ENCODE assay signal across 1 cellular context in the genomic region with DNA sequence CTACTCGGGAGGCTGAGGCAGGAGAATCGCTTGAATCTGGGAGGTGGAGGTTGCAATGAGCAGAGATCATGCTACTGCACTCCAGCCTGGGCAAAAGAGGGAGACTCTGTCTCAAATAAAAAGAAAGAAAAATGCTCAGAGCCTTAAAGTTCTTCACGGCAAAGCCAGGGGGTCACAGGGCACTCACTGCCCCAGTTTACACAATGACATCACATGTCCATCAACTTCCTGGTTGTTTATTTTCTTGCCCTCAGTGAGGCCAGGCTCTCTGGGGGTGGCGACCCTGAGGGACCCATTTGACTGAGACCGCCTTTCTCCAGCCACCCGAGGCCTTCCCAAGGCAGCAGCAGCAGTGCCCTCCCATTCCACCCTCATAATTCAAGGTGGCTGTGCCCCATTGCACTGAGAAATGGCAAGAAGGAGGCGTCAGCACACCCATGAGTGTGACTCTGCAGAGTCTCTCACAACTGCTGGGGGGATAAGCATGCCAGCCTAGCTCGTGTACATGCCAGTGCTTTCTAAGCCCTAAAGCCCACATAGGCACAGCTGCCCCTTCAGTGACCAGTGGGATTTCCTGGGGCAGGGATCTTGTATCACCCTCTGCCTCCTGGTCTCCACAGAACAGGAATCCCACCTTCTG.
TF ChIP-seq lines count a peak whose summit lies in the region.

No MANE protein-coding gene starts in this region.

TF ChIP-seq in HepG2, 621 proteins besides CTCF, POLR2A, EP300 and RAD21 (continued from another document):
- TF ChIP-seq ERF (CRISPR knock-in tag; IDR thresholded peaks at IDR 0.05) (no peak), TBX3 (IDR thresholded peaks at IDR 0.05; ENCODE audit: borderline replicate concordance) (no peak), SMC3 (IDR thresholded peaks at IDR 0.05; ENCODE audit: low read length) (no peak), REXO4 (CRISPR knock-in tag; IDR thresholded peaks at IDR 0.05; ENCODE audit: borderline replicate concordance) (no peak), RARG (CRISPR knock-in tag; IDR thresholded peaks at IDR 0.05; ENCODE audit: low read depth) (no peak), NCOR1 (IDR thresholded peaks at IDR 0.05; ENCODE audit: borderline replicate concordance, low read length) (0 out of 2 replicates have a peak, but pooled peaks have one; percentile 16), ZNF350 (CRISPR knock-in tag; IDR thresholded peaks at IDR 0.05; ENCODE audit: borderline replicate concordance, low read depth) (peak; percentile 52), ZNF253 (CRISPR knock-in tag; IDR thresholded peaks at IDR 0.05; ENCODE audit: borderline replicate concordance) (no peak), SOX5 (CRISPR knock-in tag; IDR thresholded peaks at IDR 0.05; ENCODE audit: borderline replicate concordance) (peak; percentile 8; the same call in 1 of the 2 replicates), TARDBP (CRISPR knock-in tag; IDR thresholded peaks at IDR 0.05) (no peak), PTBP1 (IDR thresholded peaks at IDR 0.05; ENCODE audit: low read depth, low read length, poor library complexity, severe bottlenecking) (no peak)
- TF ChIP-seq, protein P1, sequence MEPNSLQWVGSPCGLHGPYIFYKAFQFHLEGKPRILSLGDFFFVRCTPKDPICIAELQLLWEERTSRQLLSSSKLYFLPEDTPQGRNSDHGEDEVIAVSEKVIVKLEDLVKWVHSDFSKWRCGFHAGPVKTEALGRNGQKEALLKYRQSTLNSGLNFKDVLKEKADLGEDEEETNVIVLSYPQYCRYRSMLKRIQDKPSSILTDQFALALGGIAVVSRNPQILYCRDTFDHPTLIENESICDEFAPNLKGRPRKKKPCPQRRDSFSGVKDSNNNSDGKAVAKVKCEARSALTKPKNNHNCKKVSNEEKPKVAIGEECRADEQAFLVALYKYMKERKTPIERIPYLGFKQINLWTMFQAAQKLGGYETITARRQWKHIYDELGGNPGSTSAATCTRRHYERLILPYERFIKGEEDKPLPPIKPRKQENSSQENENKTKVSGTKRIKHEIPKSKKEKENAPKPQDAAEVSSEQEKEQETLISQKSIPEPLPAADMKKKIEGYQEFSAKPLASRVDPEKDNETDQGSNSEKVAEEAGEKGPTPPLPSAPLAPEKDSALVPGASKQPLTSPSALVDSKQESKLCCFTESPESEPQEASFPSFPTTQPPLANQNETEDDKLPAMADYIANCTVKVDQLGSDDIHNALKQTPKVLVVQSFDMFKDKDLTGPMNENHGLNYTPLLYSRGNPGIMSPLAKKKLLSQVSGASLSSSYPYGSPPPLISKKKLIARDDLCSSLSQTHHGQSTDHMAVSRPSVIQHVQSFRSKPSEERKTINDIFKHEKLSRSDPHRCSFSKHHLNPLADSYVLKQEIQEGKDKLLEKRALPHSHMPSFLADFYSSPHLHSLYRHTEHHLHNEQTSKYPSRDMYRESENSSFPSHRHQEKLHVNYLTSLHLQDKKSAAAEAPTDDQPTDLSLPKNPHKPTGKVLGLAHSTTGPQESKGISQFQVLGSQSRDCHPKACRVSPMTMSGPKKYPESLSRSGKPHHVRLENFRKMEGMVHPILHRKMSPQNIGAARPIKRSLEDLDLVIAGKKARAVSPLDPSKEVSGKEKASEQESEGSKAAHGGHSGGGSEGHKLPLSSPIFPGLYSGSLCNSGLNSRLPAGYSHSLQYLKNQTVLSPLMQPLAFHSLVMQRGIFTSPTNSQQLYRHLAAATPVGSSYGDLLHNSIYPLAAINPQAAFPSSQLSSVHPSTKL (CRISPR knock-in tag; IDR thresholded peaks at IDR 0.05) = peak; percentile 55; the same call in 1 of the 2 replicates
- TF ChIP-seq, protein P2, sequence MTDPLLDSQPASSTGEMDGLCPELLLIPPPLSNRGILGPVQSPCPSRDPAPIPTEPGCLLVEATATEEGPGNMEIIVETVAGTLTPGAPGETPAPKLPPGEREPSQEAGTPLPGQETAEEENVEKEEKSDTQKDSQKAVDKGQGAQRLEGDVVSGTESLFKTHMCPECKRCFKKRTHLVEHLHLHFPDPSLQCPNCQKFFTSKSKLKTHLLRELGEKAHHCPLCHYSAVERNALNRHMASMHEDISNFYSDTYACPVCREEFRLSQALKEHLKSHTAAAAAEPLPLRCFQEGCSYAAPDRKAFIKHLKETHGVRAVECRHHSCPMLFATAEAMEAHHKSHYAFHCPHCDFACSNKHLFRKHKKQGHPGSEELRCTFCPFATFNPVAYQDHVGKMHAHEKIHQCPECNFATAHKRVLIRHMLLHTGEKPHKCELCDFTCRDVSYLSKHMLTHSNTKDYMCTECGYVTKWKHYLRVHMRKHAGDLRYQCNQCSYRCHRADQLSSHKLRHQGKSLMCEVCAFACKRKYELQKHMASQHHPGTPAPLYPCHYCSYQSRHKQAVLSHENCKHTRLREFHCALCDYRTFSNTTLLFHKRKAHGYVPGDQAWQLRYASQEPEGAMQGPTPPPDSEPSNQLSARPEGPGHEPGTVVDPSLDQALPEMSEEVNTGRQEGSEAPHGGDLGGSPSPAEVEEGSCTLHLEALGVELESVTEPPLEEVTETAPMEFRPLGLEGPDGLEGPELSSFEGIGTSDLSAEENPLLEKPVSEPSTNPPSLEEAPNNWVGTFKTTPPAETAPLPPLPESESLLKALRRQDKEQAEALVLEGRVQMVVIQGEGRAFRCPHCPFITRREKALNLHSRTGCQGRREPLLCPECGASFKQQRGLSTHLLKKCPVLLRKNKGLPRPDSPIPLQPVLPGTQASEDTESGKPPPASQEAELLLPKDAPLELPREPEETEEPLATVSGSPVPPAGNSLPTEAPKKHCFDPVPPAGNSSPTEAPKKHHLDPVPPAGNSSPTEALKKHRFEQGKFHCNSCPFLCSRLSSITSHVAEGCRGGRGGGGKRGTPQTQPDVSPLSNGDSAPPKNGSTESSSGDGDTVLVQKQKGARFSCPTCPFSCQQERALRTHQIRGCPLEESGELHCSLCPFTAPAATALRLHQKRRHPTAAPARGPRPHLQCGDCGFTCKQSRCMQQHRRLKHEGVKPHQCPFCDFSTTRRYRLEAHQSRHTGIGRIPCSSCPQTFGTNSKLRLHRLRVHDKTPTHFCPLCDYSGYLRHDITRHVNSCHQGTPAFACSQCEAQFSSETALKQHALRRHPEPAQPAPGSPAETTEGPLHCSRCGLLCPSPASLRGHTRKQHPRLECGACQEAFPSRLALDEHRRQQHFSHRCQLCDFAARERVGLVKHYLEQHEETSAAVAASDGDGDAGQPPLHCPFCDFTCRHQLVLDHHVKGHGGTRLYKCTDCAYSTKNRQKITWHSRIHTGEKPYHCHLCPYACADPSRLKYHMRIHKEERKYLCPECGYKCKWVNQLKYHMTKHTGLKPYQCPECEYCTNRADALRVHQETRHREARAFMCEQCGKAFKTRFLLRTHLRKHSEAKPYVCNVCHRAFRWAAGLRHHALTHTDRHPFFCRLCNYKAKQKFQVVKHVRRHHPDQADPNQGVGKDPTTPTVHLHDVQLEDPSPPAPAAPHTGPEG (CRISPR knock-in tag; IDR thresholded peaks at IDR 0.05) = no peak; the same call in 1 of the 2 replicates
- TF ChIP-seq, protein P3, sequence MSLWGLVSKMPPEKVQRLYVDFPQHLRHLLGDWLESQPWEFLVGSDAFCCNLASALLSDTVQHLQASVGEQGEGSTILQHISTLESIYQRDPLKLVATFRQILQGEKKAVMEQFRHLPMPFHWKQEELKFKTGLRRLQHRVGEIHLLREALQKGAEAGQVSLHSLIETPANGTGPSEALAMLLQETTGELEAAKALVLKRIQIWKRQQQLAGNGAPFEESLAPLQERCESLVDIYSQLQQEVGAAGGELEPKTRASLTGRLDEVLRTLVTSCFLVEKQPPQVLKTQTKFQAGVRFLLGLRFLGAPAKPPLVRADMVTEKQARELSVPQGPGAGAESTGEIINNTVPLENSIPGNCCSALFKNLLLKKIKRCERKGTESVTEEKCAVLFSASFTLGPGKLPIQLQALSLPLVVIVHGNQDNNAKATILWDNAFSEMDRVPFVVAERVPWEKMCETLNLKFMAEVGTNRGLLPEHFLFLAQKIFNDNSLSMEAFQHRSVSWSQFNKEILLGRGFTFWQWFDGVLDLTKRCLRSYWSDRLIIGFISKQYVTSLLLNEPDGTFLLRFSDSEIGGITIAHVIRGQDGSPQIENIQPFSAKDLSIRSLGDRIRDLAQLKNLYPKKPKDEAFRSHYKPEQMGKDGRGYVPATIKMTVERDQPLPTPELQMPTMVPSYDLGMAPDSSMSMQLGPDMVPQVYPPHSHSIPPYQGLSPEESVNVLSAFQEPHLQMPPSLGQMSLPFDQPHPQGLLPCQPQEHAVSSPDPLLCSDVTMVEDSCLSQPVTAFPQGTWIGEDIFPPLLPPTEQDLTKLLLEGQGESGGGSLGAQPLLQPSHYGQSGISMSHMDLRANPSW (CRISPR knock-in tag; IDR thresholded peaks at IDR 0.05; ENCODE audit: borderline replicate concordance) = no peak
- TF ChIP-seq, protein P4, sequence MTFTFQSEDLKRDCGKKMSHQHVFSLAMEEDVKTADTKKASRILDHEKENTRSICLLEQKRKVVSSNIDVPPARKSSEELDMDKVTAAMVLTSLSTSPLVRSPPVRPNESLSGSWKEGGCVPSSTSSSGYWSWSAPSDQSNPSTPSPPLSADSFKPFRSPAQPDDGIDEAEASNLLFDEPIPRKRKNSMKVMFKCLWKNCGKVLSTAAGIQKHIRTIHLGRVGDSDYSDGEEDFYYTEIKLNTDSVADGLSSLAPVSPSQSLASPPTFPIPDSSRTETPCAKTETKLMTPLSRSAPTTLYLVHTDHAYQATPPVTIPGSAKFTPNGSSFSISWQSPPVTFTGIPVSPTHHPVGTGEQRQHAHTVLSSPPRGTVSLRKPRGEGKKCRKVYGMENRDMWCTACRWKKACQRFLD (CRISPR knock-in tag; IDR thresholded peaks at IDR 0.05; ENCODE audit: borderline replicate concordance) = no peak
- TF ChIP-seq, protein P5, sequence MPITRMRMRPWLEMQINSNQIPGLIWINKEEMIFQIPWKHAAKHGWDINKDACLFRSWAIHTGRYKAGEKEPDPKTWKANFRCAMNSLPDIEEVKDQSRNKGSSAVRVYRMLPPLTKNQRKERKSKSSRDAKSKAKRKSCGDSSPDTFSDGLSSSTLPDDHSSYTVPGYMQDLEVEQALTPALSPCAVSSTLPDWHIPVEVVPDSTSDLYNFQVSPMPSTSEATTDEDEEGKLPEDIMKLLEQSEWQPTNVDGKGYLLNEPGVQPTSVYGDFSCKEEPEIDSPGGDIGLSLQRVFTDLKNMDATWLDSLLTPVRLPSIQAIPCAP (CRISPR knock-in tag; IDR thresholded peaks at IDR 0.05; ENCODE audit: low read depth) = no peak
- TF ChIP-seq, protein P6, sequence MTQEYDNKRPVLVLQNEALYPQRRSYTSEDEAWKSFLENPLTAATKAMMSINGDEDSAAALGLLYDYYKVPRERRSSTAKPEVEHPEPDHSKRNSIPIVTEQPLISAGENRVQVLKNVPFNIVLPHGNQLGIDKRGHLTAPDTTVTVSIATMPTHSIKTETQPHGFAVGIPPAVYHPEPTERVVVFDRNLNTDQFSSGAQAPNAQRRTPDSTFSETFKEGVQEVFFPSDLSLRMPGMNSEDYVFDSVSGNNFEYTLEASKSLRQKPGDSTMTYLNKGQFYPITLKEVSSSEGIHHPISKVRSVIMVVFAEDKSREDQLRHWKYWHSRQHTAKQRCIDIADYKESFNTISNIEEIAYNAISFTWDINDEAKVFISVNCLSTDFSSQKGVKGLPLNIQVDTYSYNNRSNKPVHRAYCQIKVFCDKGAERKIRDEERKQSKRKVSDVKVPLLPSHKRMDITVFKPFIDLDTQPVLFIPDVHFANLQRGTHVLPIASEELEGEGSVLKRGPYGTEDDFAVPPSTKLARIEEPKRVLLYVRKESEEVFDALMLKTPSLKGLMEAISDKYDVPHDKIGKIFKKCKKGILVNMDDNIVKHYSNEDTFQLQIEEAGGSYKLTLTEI (CRISPR knock-in tag; conservative IDR thresholded peaks at IDR 0.05) = no peak
